Comparison of ENCODE assay signal across 12 cellular contexts in genomic region chrX:41110801-41111625, GRCh38. TPM values are rescaled to one million over a fixed set of nuclear protein-coding genes. Genes with fewer than 3 reads are reported as not detected.
DNase-seq lines count a peak whose midpoint lies in the region; ATAC-seq, FAIRE-seq and TF ChIP-seq lines count a peak whose summit lies in the region.
"Had no signal": no experiment of that assay in that cellular context is flagged by ENCODE, and none has a peak within 500 bp of the region (broad histone marks: within the 10 kb centered on the region; RNA-seq: fewer than 3 reads in every experiment).

No MANE protein-coding gene starts in this region.

- H2AFZ ChIP-seq in ACC112 (ENCODE audit: low read length, unreplicated experiment): no peak overlapping the region

- H3K9me3 Mint-ChIP-seq in immature natural killer cell: peaks cover 0 to 5% (median 0%) of the 10 kb centered on the region in 6 donors

- DNase-seq in GM03348 (ENCODE audit: low spot score) (peak; percentile 6), WERI-Rb-1 (peak; percentile 13), immature natural killer cell (no peak), G401 (ENCODE audit: low spot score) (no peak), D721Med (ENCODE audit: insufficient read length, low spot score) (no peak), colonic mucosa (no peak)
- DNase-seq: cortex of kidney; KG1; stimulated activated CD4-positive, alpha-beta T cell treated with anti-CD3 and anti-CD28 coated beads, Interleukin-2, amount 100 ng/mL, for 24 hours; testis had no signal

- ATAC-seq in HG02759 (IDR thresholded peaks at IDR 0.05; ENCODE audit: unreplicated experiment): no peak

- no peaks in the 10 kb centered on the region for H3K9me3 ChIP-seq in WERI-Rb-1 (ENCODE audit: severe bottlenecking)
- H3K9me3 ChIP-seq in colonic mucosa: no peaks in the 10 kb centered on the region
- H3K9me3 ChIP-seq: testis had no signal

- no peak for FAIRE-seq in D721Med (lab: Jason Lieb, UNC)

- H3K4me3 Mint-ChIP-seq in immature natural killer cell: peak overlapping the region in 3 of 5 donors; percentile 12 to 48 (median 39)

- H3K4me1 ChIP-seq in ACC112 (ENCODE audit: control insufficient read depth, insufficient read depth, low read length, unreplicated experiment) (peaks cover 42% of the 10 kb centered on the region), colonic mucosa (no peaks in the 10 kb centered on the region)

- H3K27me3 Mint-ChIP-seq in immature natural killer cell (ENCODE audit: low read depth in 3 of 3): peaks cover 3 to 10% (median 4%) of the 10 kb centered on the region in 3 donors

- H3K4me1 Mint-ChIP-seq in immature natural killer cell: peaks cover 66 to 74% of the 10 kb centered on the region in 2 donors

- peaks cover 0 to 4% (median 4%) of the 10 kb centered on the region in 3 donors for H3K36me3 Mint-ChIP-seq in immature natural killer cell

- H3K79me2 ChIP-seq in ACC112 (ENCODE audit: control insufficient read depth, insufficient read depth, low read length, unreplicated experiment): peaks cover 85% of the 10 kb centered on the region

- intact Hi-C loops in colonic mucosa (cut with DNase I): loop anchor here (10.0 kb wide), 2 partner anchors 236 to 456 kb away; no protein-coding TSS in a partner anchor

- in situ Hi-C loops in G401 (cut with HindIII; ENCODE audit: low sequenced_read_pairs): no loop called here

- H3K36me3 ChIP-seq in ACC112 (ENCODE audit: insufficient read depth, low read length) (no peaks in the 10 kb centered on the region), WERI-Rb-1 (no peaks in the 10 kb centered on the region), colonic mucosa (no peaks in the 10 kb centered on the region)

- H3K27me3 ChIP-seq in ACC112 (ENCODE audit: insufficient read depth, low read length) (no peaks in the 10 kb centered on the region), WERI-Rb-1 (ENCODE audit: insufficient read depth, low read depth, severe bottlenecking) (no peaks in the 10 kb centered on the region), colonic mucosa (no peaks in the 10 kb centered on the region)
- H3K27me3 ChIP-seq: testis had no signal

- H3K9ac ChIP-seq in colonic mucosa (ENCODE audit: low read depth in 2 of 2, low read length in 2 of 2): no peak overlapping the region

- H3K27ac ChIP-seq in ACC112 (ENCODE audit: low read depth, low read length): peak overlapping the region; percentile 50
- peak overlapping the region; percentile 9 for H3K27ac ChIP-seq in WERI-Rb-1
- H3K27ac ChIP-seq in colonic mucosa: no peak overlapping the region
- H3K27ac ChIP-seq: testis had no signal

- H3K27ac Mint-ChIP-seq in immature natural killer cell: peak overlapping the region; percentile 47 to 86 (median 70)

- no peak for TF ChIP-seq CTCF in WERI-Rb-1 (IDR thresholded peaks at IDR 0.05; ENCODE audit: low read depth, low read length)
- TF ChIP-seq CTCF in D721Med (IDR thresholded peaks at IDR 0.05; ENCODE audit: insufficient read depth, missing control alignments): no peak
- TF ChIP-seq CTCF in colonic mucosa (IDR thresholded peaks at IDR 0.05): no peak

- H3K4me3 ChIP-seq in ACC112 (ENCODE audit: low read depth, low read length) (no peak overlapping the region), WERI-Rb-1 (ENCODE audit: low read depth, low read length) (no peak overlapping the region), colonic mucosa (no peak overlapping the region)
- H3K4me3 ChIP-seq: testis had no signal

RNA-seq across cellular contexts. Expression of gene USP9X, which starts 25.8 kb away (rescaled TPM):
- 10 to 100 TPM in 2 of 3 donors, 1 to 10 TPM in 1; 7.4 to 30.7 (median 12.0) TPM for polyA plus RNA-seq in immature natural killer cell
- 21.8 and 27.6 TPM in 2 replicates for total RNA-seq in G401 (2014; rRNA removed; shearing (Covaris generic))
- total RNA-seq in colonic mucosa: 10 to 100 TPM; 74.5 to 89.0 TPM

Comparison
In these comparisons a context has a peak if more than half of its experiments do, and no peak if none do; other contexts are left out.
1. DNase-seq: peak in GM03348 (single experiment) and WERI-Rb-1 (single experiment); none in immature natural killer cell (0 of 3), G401 (single experiment), D721Med (single experiment) and colonic mucosa (single experiment).